ENCODE assay signal across 35 cellular contexts in genomic region chrX:7194606-7195005, GRCh38.
"Had no signal": no experiment of that assay in that cellular context is flagged by ENCODE, and none has a peak within 500 bp of the region (broad histone marks: within the 10 kb centered on the region; RNA-seq: fewer than 3 reads in every experiment).

No MANE protein-coding gene starts in this region.

- H3K4me3 ChIP-seq: MG63 had no signal

- H3K4me2 ChIP-seq: KMS-11 had no signal

- H3K9me3 ChIP-seq: MG63 had no signal

- H3K27ac ChIP-seq: KMS-11 had no signal

- H3K27me3 ChIP-seq: MG63 had no signal

- H3K9ac ChIP-seq: KMS-11 had no signal

- DNase-seq: Karpas-422, Kasumi-1, MG63, MM.1S, MV-4-11, NCI-H1048, NCI-H1092, NCI-H1092 treated with DMSO at 0.1 percent for 48 hours, NCI-H1105, NCI-H1105 treated with DMSO at 0.1 percent for 48 hours, NCI-H1417, NCI-H1417 treated with DMSO at 0.1 percent for 48 hours, NCI-H1436, NCI-H1436 treated with DMSO at 0.1 percent for 48 hours, NCI-H146, NCI-H1694, NCI-H1694 treated with DMSO at 0.1 percent for 48 hours, NCI-H187, NCI-H187 treated with DMSO at 0.1 percent for 48 hours, NCI-H1930, NCI-H2029, NCI-H2029 treated with DMSO at 0.1 percent for 48 hours, NCI-H2081, NCI-H2081 treated with DMSO at 0.1 percent for 48 hours, NCI-H2107, NCI-H2171, NCI-H2171 treated with DMSO at 0.1 percent for 48 hours, NCI-H2227 treated with DMSO at 0.1 percent for 48 hours, NCI-H226, NCI-H345, NCI-H446, NCI-H446 treated with DMSO at 0.1 percent for 48 hours, NCI-H510A, NCI-H510A treated with DMSO at 0.1 percent for 48 hours had no signal

- H3K36me3 ChIP-seq: MG63 had no signal
